1 cellular context compared by ENCODE assay signal in genomic region chr20:53566623-53567022, GRCh38.
TF ChIP-seq lines count a peak whose summit lies in the region.

No MANE protein-coding gene starts in this region.

TF ChIP-seq in HepG2, 621 proteins besides CTCF, POLR2A, EP300 and RAD21 (continued from another document):
- TF ChIP-seq, protein P1, sequence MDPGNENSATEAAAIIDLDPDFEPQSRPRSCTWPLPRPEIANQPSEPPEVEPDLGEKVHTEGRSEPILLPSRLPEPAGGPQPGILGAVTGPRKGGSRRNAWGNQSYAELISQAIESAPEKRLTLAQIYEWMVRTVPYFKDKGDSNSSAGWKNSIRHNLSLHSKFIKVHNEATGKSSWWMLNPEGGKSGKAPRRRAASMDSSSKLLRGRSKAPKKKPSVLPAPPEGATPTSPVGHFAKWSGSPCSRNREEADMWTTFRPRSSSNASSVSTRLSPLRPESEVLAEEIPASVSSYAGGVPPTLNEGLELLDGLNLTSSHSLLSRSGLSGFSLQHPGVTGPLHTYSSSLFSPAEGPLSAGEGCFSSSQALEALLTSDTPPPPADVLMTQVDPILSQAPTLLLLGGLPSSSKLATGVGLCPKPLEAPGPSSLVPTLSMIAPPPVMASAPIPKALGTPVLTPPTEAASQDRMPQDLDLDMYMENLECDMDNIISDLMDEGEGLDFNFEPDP (CRISPR knock-in tag; conservative IDR thresholded peaks at IDR 0.05) = 0 out of 2 replicates have a peak, but pooled peaks have one; percentile 63
- TF ChIP-seq ZNF253 (CRISPR knock-in tag; IDR thresholded peaks at IDR 0.05; ENCODE audit: borderline replicate concordance) = 0 out of 2 replicates have a peak, but pooled peaks have one; percentile 21
